In genomic region chr19:46944918-46945628, GRCh38 we compare ENCODE assay signal across 9 cellular contexts.
DNase-seq lines count a peak whose midpoint lies in the region; ATAC-seq and FAIRE-seq lines count a peak whose summit lies in the region.
"Had no signal": no experiment of that assay in that cellular context is flagged by ENCODE, and none has a peak within 500 bp of the region (broad histone marks: within the 10 kb centered on the region; RNA-seq: fewer than 3 reads in every experiment).

No MANE protein-coding gene starts in this region.

- H3K36me3 ChIP-seq in iPS-15b (ENCODE audit: control insufficient read depth, insufficient read depth, low read length) = peaks cover 7% of the 10 kb centered on the region
- no peaks in the 10 kb centered on the region for H3K36me3 ChIP-seq in small intestine (ENCODE audit: control insufficient read depth in 2 of 2, insufficient read depth in 2 of 2, low read length in 2 of 2)

- FAIRE-seq in HTR-8/SVneo (lab: Jason Lieb, UNC) = no peak
- FAIRE-seq in small intestine (lab: Jason Lieb, UNC) = no peak
- FAIRE-seq: colon had no signal

- H3K27me3 Mint-ChIP-seq in activated T-cell treated with anti-CD3 and anti-CD28 coated beads, Interleukin-2, amount 50 U/mL, for 4 hours (ENCODE audit: low read depth) = no peaks in the 10 kb centered on the region

- H3K27me3 ChIP-seq in iPS-15b (ENCODE audit: control insufficient read depth, insufficient read depth, low read length) = no peaks in the 10 kb centered on the region
- no peaks in the 10 kb centered on the region for H3K27me3 ChIP-seq in small intestine (ENCODE audit: control insufficient read depth in 2 of 2, insufficient read depth in 2 of 2, low read length in 2 of 2)

- H3K9me3 ChIP-seq in iPS-15b (ENCODE audit: control insufficient read depth, insufficient read depth, low read length) (no peaks in the 10 kb centered on the region), small intestine (ENCODE audit: control insufficient read depth, low read depth) (no peaks in the 10 kb centered on the region)

- H3K4me1 Mint-ChIP-seq in activated T-cell treated with anti-CD3 and anti-CD28 coated beads, Interleukin-2, amount 50 U/mL, for 4 hours (ENCODE audit: low read depth) = peaks cover 37% of the 10 kb centered on the region

- H3K4me3 ChIP-seq in iPS-15b (ENCODE audit: low read depth, low read length) (no peak overlapping the region), small intestine (ENCODE audit: low read depth in 1 of 2, low read length in 2 of 2) (no peak overlapping the region)

- H3K4me1 ChIP-seq in iPS-15b (ENCODE audit: control insufficient read depth, insufficient read depth, low read length) (peaks cover 4% of the 10 kb centered on the region), small intestine (ENCODE audit: control insufficient read depth in 2 of 2, insufficient read depth in 1 of 2, low read depth in 1 of 2, low read length in 1 of 2) (peaks cover 17 to 31% of the 10 kb centered on the region in 2 donors)

- 9 to 29% (median 26%) methylated on average over 7 of the region's 7 CpGs for WGBS in small intestine, 3 donors

- no peak overlapping the region for H3K4me3 Mint-ChIP-seq in activated T-cell treated with anti-CD3 and anti-CD28 coated beads, Interleukin-2, amount 50 U/mL, for 4 hours

- peak overlapping the region; percentile 8 for H3K9ac ChIP-seq in iPS-15b (ENCODE audit: low read depth, low read length)

- no peak for ATAC-seq in activated T-cell treated with anti-CD3 and anti-CD28 coated beads, Interleukin-2, amount 50 U/mL, for 4 hours

- H3K27ac ChIP-seq in small intestine (ENCODE audit: low read depth in 1 of 2, low read length in 1 of 2) = peak overlapping the region; percentile 67 to 74

- DNase-seq in HTR-8/SVneo (ENCODE audit: insufficient read length, low spot score) (peak; percentile 47), amygdala (lab: John Stamatoyannopoulos, UW) (peak in 51 of 56 donors; percentile 6 to 85 (median 54)), small intestine (peak; percentile 87), cortex of kidney (lab: John Stamatoyannopoulos, UW) (no peak), SHP77 (lab: John Stamatoyannopoulos, UW) (no peak)
- DNase-seq in stimulated activated naive CD4-positive, alpha-beta T cell (lab: John Stamatoyannopoulos, UW) = no peak
- no peak for DNase-seq in activated T-cell treated with anti-CD3 and anti-CD28 coated beads, Interleukin-2, amount 50 U/mL, for 4 hours

- no peaks in the 10 kb centered on the region for H3K9me3 Mint-ChIP-seq in activated T-cell treated with anti-CD3 and anti-CD28 coated beads, Interleukin-2, amount 50 U/mL, for 4 hours

- peaks cover 16% of the 10 kb centered on the region for H3K36me3 Mint-ChIP-seq in activated T-cell treated with anti-CD3 and anti-CD28 coated beads, Interleukin-2, amount 50 U/mL, for 4 hours (ENCODE audit: insufficient read depth)

Comparison
In these comparisons a context has a peak if more than half of its experiments do, and no peak if none do; other contexts are left out.
1. DNase-seq: peak in HTR-8/SVneo (single experiment), amygdala (51 of 56) and small intestine (single experiment); none in stimulated activated naive CD4-positive, alpha-beta T cell (0 of 6), cortex of kidney (single experiment), SHP77 (0 of 2) and activated T-cell treated with anti-CD3 and anti-CD28 coated beads, Interleukin-2, amount 50 U/mL, for 4 hours (single experiment).